In genomic region chr7:138478499-138478908, GRCh38 we compare ENCODE assay signal across 7 cellular contexts. TPM values are rescaled to one million over a fixed set of nuclear protein-coding genes. Genes with fewer than 3 reads are reported as not detected.
DNase-seq lines count a peak whose midpoint lies in the region; ATAC-seq and TF ChIP-seq lines count a peak whose summit lies in the region.

No MANE protein-coding gene starts in this region.

- H3K27ac Mint-ChIP-seq in progenitor cell of endocrine pancreas, result peak overlapping the region; percentile 19

- peaks cover 34% of the 10 kb centered on the region for H3K4me1 Mint-ChIP-seq in progenitor cell of endocrine pancreas (ENCODE audit: low read depth)

- no peaks in the 10 kb centered on the region for H3K27me3 Mint-ChIP-seq in progenitor cell of endocrine pancreas

- no peak for TF ChIP-seq CTCF in progenitor cell of endocrine pancreas (IDR thresholded peaks at IDR 0.05; ENCODE audit: unreplicated experiment)

- peaks cover 13% of the 10 kb centered on the region for H3K36me3 Mint-ChIP-seq in progenitor cell of endocrine pancreas (ENCODE audit: insufficient read depth)

- DNase-seq in GM19240 (ENCODE audit: insufficient read length, low spot score) (peak; percentile 0), NCI-H2196 (lab: John Stamatoyannopoulos, UW; ENCODE audit: unreplicated experiment) (peak; percentile 55), progenitor cell of endocrine pancreas (ENCODE audit: low spot score, unreplicated experiment) (no peak), 8988T (no peak), anterior cingulate cortex (lab: John Stamatoyannopoulos, UW) (no peak)
- no peak for DNase-seq in activated naive CD4-positive, alpha-beta T cell (lab: John Stamatoyannopoulos, UW)

- H3K9me3 Mint-ChIP-seq in progenitor cell of endocrine pancreas (ENCODE audit: low read depth), result no peaks in the 10 kb centered on the region

- peak; percentile 64 for ATAC-seq in HG02763 (IDR thresholded peaks at IDR 0.05; ENCODE audit: unreplicated experiment)

- H3K4me3 Mint-ChIP-seq in progenitor cell of endocrine pancreas (ENCODE audit: low read depth), result no peak overlapping the region

RNA-seq across cellular contexts. Expression of gene TRIM24, which starts 18.4 kb away (rescaled TPM):
- 112 and 114 TPM in 2 replicates for total RNA-seq in progenitor cell of endocrine pancreas

Comparison
In these comparisons a context has a peak if more than half of its experiments do, and no peak if none do; other contexts are left out.
1. DNase-seq: peak in GM19240 (single experiment) and NCI-H2196 (single experiment); none in progenitor cell of endocrine pancreas (single experiment), 8988T (single experiment), activated naive CD4-positive, alpha-beta T cell (0 of 4) and anterior cingulate cortex (0 of 58).